In the genomic region with DNA sequence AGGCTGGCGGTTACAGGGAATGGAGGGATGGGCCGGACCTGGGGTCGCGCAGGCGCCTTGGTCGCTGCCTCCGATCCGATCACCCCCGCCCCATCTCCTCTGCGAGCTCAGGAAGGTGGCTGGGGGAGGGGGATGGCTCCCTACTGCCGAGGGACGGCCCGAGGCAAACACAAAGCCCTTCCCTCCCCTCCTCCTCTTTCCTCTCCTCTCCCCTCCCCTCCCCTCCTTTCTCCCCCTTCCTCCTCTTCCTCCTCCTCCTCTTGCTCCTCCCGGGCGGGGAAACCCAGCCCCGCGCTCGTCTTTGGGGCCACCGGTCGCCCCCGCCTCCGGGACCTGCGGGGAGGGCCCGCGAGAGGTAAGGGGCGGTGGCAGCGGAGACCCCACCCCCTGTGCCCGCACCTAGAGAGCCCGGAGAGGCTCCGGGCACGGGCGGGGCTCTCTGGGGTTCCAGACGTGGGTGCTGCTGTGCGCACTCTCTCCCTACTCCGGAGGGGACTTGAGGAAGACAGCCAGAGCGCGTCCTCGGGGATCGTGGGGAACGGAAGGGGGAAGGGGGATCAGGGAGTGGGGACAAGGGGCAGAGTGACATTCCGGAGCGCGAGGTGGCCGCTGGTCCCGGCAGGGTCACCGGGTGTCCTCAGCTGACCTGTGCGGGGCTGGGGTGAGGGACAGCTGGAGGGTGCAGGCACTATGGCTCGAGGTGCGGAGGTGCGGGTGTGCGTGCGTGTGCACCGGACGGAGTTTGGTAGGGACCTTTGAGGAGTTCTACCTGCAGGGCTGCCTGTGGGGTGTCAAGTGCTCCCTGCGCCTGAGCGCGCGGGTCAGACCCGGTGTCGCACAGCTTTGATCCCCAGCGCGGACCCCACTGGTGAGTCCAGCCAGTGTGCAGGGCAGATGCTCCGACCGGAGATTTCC, we compare ENCODE assay signal across 1 cellular context.
A peak's percentile ranks its signal among the peaks of the same experiment; 100 is the strongest.
TF ChIP-seq lines count a peak whose summit lies in the region.

A gene with protein sequence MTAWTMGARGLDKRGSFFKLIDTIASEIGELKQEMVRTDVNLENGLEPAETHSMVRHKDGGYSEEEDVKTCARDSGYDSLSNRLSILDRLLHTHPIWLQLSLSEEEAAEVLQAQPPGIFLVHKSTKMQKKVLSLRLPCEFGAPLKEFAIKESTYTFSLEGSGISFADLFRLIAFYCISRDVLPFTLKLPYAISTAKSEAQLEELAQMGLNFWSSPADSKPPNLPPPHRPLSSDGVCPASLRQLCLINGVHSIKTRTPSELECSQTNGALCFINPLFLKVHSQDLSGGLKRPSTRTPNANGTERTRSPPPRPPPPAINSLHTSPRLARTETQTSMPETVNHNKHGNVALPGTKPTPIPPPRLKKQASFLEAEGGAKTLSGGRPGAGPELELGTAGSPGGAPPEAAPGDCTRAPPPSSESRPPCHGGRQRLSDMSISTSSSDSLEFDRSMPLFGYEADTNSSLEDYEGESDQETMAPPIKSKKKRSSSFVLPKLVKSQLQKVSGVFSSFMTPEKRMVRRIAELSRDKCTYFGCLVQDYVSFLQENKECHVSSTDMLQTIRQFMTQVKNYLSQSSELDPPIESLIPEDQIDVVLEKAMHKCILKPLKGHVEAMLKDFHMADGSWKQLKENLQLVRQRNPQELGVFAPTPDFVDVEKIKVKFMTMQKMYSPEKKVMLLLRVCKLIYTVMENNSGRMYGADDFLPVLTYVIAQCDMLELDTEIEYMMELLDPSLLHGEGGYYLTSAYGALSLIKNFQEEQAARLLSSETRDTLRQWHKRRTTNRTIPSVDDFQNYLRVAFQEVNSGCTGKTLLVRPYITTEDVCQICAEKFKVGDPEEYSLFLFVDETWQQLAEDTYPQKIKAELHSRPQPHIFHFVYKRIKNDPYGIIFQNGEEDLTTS (plus strand): TSS at position 286 of the 915 bp plus-strand sequence. CDS start 131,344 bp downstream, outside the sequence.

TF ChIP-seq in HepG2, 621 proteins besides CTCF, POLR2A, EP300 and RAD21 (continued from another document and continues in another):
- TF ChIP-seq, protein P1, sequence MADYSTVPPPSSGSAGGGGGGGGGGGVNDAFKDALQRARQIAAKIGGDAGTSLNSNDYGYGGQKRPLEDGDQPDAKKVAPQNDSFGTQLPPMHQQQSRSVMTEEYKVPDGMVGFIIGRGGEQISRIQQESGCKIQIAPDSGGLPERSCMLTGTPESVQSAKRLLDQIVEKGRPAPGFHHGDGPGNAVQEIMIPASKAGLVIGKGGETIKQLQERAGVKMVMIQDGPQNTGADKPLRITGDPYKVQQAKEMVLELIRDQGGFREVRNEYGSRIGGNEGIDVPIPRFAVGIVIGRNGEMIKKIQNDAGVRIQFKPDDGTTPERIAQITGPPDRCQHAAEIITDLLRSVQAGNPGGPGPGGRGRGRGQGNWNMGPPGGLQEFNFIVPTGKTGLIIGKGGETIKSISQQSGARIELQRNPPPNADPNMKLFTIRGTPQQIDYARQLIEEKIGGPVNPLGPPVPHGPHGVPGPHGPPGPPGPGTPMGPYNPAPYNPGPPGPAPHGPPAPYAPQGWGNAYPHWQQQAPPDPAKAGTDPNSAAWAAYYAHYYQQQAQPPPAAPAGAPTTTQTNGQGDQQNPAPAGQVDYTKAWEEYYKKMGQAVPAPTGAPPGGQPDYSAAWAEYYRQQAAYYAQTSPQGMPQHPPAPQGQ (CRISPR knock-in tag; IDR thresholded peaks at IDR 0.05; ENCODE audit: borderline replicate concordance), result no peak
- TF ChIP-seq, protein P2, sequence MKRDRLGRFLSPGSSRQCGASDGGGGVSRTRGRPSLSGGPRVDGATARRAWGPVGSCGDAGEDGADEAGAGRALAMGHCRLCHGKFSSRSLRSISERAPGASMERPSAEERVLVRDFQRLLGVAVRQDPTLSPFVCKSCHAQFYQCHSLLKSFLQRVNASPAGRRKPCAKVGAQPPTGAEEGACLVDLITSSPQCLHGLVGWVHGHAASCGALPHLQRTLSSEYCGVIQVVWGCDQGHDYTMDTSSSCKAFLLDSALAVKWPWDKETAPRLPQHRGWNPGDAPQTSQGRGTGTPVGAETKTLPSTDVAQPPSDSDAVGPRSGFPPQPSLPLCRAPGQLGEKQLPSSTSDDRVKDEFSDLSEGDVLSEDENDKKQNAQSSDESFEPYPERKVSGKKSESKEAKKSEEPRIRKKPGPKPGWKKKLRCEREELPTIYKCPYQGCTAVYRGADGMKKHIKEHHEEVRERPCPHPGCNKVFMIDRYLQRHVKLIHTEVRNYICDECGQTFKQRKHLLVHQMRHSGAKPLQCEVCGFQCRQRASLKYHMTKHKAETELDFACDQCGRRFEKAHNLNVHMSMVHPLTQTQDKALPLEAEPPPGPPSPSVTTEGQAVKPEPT (CRISPR knock-in tag; IDR thresholded peaks at IDR 0.05; ENCODE audit: low read depth), result no peak
- TF ChIP-seq ZBTB7B (CRISPR knock-in tag; IDR thresholded peaks at IDR 0.05) (no peak; the same call in 1 of the 2 replicates), AKAP8 (CRISPR knock-in tag; IDR thresholded peaks at IDR 0.05) (no peak; the same call in 1 of the 2 replicates), ZNF367 (CRISPR knock-in tag; IDR thresholded peaks at IDR 0.05; ENCODE audit: borderline replicate concordance) (no peak), TBP (CRISPR knock-in tag; IDR thresholded peaks at IDR 0.05) (no peak), ZNF333 (CRISPR knock-in tag; IDR thresholded peaks at IDR 0.05; ENCODE audit: borderline replicate concordance) (no peak), PAX8 (CRISPR knock-in tag; IDR thresholded peaks at IDR 0.05; ENCODE audit: borderline replicate concordance) (peak; percentile 42; the same call in 1 of the 2 replicates), ZNF256 (CRISPR knock-in tag; conservative IDR thresholded peaks at IDR 0.05) (no peak), MEIS2 (CRISPR knock-in tag; IDR thresholded peaks at IDR 0.05) (no peak), ZFX (CRISPR knock-in tag; IDR thresholded peaks at IDR 0.05; ENCODE audit: low read depth) (no peak; the same call in 1 of the 2 replicates), TOE1 (CRISPR knock-in tag; IDR thresholded peaks at IDR 0.05) (no peak), ZBTB3 (CRISPR knock-in tag; IDR thresholded peaks at IDR 0.05; ENCODE audit: borderline replicate concordance, low read depth) (no peak), MLLT10 (CRISPR knock-in tag; IDR thresholded peaks at IDR 0.05) (no peak), HOXD1 (CRISPR knock-in tag; IDR thresholded peaks at IDR 0.05) (no peak), SP5 (CRISPR knock-in tag; IDR thresholded peaks at IDR 0.05; ENCODE audit: borderline replicate concordance, low read depth) (no peak), PAWR (CRISPR knock-in tag; IDR thresholded peaks at IDR 0.05; ENCODE audit: borderline replicate concordance) (no peak), ZNF891 (CRISPR knock-in tag; IDR thresholded peaks at IDR 0.05) (no peak), ZFY (CRISPR knock-in tag; IDR thresholded peaks at IDR 0.05) (no peak)
- TF ChIP-seq, protein P3, sequence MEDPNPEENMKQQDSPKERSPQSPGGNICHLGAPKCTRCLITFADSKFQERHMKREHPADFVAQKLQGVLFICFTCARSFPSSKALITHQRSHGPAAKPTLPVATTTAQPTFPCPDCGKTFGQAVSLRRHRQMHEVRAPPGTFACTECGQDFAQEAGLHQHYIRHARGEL (CRISPR knock-in tag; IDR thresholded peaks at IDR 0.05), result no peak
- TF ChIP-seq, protein P4, sequence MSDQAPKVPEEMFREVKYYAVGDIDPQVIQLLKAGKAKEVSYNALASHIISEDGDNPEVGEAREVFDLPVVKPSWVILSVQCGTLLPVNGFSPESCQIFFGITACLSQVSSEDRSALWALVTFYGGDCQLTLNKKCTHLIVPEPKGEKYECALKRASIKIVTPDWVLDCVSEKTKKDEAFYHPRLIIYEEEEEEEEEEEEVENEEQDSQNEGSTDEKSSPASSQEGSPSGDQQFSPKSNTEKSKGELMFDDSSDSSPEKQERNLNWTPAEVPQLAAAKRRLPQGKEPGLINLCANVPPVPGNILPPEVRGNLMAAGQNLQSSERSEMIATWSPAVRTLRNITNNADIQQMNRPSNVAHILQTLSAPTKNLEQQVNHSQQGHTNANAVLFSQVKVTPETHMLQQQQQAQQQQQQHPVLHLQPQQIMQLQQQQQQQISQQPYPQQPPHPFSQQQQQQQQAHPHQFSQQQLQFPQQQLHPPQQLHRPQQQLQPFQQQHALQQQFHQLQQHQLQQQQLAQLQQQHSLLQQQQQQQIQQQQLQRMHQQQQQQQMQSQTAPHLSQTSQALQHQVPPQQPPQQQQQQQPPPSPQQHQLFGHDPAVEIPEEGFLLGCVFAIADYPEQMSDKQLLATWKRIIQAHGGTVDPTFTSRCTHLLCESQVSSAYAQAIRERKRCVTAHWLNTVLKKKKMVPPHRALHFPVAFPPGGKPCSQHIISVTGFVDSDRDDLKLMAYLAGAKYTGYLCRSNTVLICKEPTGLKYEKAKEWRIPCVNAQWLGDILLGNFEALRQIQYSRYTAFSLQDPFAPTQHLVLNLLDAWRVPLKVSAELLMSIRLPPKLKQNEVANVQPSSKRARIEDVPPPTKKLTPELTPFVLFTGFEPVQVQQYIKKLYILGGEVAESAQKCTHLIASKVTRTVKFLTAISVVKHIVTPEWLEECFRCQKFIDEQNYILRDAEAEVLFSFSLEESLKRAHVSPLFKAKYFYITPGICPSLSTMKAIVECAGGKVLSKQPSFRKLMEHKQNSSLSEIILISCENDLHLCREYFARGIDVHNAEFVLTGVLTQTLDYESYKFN (CRISPR knock-in tag; conservative IDR thresholded peaks at IDR 0.05), result no peak
- TF ChIP-seq, protein P5, sequence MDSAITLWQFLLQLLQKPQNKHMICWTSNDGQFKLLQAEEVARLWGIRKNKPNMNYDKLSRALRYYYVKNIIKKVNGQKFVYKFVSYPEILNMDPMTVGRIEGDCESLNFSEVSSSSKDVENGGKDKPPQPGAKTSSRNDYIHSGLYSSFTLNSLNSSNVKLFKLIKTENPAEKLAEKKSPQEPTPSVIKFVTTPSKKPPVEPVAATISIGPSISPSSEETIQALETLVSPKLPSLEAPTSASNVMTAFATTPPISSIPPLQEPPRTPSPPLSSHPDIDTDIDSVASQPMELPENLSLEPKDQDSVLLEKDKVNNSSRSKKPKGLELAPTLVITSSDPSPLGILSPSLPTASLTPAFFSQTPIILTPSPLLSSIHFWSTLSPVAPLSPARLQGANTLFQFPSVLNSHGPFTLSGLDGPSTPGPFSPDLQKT (CRISPR knock-in tag; IDR thresholded peaks at IDR 0.05; ENCODE audit: borderline replicate concordance), result no peak
- TF ChIP-seq, protein P6, sequence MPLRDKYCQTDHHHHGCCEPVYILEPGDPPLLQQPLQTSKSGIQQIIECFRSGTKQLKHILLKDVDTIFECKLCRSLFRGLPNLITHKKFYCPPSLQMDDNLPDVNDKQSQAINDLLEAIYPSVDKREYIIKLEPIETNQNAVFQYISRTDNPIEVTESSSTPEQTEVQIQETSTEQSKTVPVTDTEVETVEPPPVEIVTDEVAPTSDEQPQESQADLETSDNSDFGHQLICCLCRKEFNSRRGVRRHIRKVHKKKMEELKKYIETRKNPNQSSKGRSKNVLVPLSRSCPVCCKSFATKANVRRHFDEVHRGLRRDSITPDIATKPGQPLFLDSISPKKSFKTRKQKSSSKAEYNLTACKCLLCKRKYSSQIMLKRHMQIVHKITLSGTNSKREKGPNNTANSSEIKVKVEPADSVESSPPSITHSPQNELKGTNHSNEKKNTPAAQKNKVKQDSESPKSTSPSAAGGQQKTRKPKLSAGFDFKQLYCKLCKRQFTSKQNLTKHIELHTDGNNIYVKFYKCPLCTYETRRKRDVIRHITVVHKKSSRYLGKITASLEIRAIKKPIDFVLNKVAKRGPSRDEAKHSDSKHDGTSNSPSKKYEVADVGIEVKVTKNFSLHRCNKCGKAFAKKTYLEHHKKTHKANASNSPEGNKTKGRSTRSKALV (CRISPR knock-in tag; IDR thresholded peaks at IDR 0.05), result peak; percentile 86; the same call in 1 of the 2 replicates
- TF ChIP-seq, protein P7, sequence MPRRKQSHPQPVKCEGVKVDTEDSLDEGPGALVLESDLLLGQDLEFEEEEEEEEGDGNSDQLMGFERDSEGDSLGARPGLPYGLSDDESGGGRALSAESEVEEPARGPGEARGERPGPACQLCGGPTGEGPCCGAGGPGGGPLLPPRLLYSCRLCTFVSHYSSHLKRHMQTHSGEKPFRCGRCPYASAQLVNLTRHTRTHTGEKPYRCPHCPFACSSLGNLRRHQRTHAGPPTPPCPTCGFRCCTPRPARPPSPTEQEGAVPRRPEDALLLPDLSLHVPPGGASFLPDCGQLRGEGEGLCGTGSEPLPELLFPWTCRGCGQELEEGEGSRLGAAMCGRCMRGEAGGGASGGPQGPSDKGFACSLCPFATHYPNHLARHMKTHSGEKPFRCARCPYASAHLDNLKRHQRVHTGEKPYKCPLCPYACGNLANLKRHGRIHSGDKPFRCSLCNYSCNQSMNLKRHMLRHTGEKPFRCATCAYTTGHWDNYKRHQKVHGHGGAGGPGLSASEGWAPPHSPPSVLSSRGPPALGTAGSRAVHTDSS (CRISPR knock-in tag; conservative IDR thresholded peaks at IDR 0.05), result 0 out of 2 replicates have a peak, but pooled peaks have one; percentile 77
- TF ChIP-seq, protein P8, sequence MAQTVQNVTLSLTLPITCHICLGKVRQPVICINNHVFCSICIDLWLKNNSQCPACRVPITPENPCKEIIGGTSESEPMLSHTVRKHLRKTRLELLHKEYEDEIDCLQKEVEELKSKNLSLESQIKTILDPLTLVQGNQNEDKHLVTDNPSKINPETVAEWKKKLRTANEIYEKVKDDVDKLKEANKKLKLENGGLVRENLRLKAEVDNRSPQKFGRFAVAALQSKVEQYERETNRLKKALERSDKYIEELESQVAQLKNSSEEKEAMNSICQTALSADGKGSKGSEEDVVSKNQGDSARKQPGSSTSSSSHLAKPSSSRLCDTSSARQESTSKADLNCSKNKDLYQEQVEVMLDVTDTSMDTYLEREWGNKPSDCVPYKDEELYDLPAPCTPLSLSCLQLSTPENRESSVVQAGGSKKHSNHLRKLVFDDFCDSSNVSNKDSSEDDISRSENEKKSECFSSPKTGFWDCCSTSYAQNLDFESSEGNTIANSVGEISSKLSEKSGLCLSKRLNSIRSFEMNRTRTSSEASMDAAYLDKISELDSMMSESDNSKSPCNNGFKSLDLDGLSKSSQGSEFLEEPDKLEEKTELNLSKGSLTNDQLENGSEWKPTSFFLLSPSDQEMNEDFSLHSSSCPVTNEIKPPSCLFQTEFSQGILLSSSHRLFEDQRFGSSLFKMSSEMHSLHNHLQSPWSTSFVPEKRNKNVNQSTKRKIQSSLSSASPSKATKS (CRISPR knock-in tag; IDR thresholded peaks at IDR 0.05), result no peak
- TF ChIP-seq, protein P9, sequence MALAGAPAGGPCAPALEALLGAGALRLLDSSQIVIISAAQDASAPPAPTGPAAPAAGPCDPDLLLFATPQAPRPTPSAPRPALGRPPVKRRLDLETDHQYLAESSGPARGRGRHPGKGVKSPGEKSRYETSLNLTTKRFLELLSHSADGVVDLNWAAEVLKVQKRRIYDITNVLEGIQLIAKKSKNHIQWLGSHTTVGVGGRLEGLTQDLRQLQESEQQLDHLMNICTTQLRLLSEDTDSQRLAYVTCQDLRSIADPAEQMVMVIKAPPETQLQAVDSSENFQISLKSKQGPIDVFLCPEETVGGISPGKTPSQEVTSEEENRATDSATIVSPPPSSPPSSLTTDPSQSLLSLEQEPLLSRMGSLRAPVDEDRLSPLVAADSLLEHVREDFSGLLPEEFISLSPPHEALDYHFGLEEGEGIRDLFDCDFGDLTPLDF (CRISPR knock-in tag; IDR thresholded peaks at IDR 0.05), result no peak
- TF ChIP-seq, protein P10, sequence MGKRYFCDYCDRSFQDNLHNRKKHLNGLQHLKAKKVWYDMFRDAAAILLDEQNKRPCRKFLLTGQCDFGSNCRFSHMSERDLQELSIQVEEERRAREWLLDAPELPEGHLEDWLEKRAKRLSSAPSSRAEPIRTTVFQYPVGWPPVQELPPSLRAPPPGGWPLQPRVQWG (CRISPR knock-in tag; IDR thresholded peaks at IDR 0.05; ENCODE audit: borderline replicate concordance, low read depth), result no peak; the same call in 1 of the 2 replicates
- TF ChIP-seq, protein P11, sequence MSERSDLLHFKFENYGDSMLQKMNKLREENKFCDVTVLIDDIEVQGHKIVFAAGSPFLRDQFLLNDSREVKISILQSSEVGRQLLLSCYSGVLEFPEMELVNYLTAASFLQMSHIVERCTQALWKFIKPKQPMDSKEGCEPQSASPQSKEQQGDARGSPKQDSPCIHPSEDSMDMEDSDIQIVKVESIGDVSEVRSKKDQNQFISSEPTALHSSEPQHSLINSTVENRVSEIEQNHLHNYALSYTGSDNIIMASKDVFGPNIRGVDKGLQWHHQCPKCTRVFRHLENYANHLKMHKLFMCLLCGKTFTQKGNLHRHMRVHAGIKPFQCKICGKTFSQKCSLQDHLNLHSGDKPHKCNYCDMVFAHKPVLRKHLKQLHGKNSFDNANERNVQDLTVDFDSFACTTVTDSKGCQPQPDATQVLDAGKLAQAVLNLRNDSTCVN (CRISPR knock-in tag; IDR thresholded peaks at IDR 0.05; ENCODE audit: borderline replicate concordance), result no peak
